9 cellular contexts compared by ENCODE assay signal in genomic region chr5:174323878-174324281, GRCh38.
DNase-seq lines count a peak whose midpoint lies in the region; ATAC-seq and TF ChIP-seq lines count a peak whose summit lies in the region.
"Had no signal": no experiment of that assay in that cellular context is flagged by ENCODE, and none has a peak within 500 bp of the region (broad histone marks: within the 10 kb centered on the region; RNA-seq: fewer than 3 reads in every experiment).

No MANE protein-coding gene starts in this region.

- peak; percentile 94 for DNase-seq in G401 (ENCODE audit: low spot score)
- DNase-seq in MV-4-11 (lab: John Stamatoyannopoulos, UW): peak; percentile 69
- DNase-seq in astrocyte of the cerebellum (ENCODE audit: low read depth): peak; percentile 15
- peak; percentile 40 for DNase-seq in myocyte (ENCODE audit: low read depth)
- DNase-seq in activated CD4-positive, CD25-positive, alpha-beta regulatory T cell treated with anti-CD3 and anti-CD28 coated beads, Interleukin-2, amount 50 U/mL, for 72 hours: no peak
- DNase-seq in immature natural killer cell: no peak
- DNase-seq in OCI-M2 (lab: John Stamatoyannopoulos, UW; ENCODE audit: unreplicated experiment): no peak

- peaks cover 3 to 9% (median 8%) of the 10 kb centered on the region in 3 donors for H3K27me3 Mint-ChIP-seq in immature natural killer cell (ENCODE audit: low read depth in 3 of 3)

- H3K4me3 ChIP-seq in astrocyte of the cerebellum (ENCODE audit: low read depth, low read length): no peak overlapping the region

- H3K4me3 Mint-ChIP-seq in immature natural killer cell: no peak overlapping the region
- H3K4me3 Mint-ChIP-seq: IgD-negative memory B cell had no signal

- no peak for TF ChIP-seq CTCF in astrocyte of the cerebellum (IDR thresholded peaks at IDR 0.05; ENCODE audit: low read depth, low read length, missing control alignments)

- H3K27ac Mint-ChIP-seq in immature natural killer cell: no peak overlapping the region
- H3K27ac Mint-ChIP-seq: IgD-negative memory B cell had no signal

- H3K9me3 Mint-ChIP-seq in immature natural killer cell: no peaks in the 10 kb centered on the region

- in situ Hi-C loops in G401 (cut with HindIII; ENCODE audit: low sequenced_read_pairs): no loop called here
- in situ Hi-C loops in astrocyte of the cerebellum (cut with HindIII; ENCODE audit: low sequenced_read_pairs): loop anchor here (25.0 kb wide), 2 partner anchors 287 to 712 kb away; partner anchors contain the start of genes BOD1 and NSG2

- ATAC-seq in GM21390 (IDR thresholded peaks at IDR 0.05; ENCODE audit: unreplicated experiment): peak; percentile 70

- no peaks in the 10 kb centered on the region for H3K4me1 Mint-ChIP-seq in immature natural killer cell

- no peaks in the 10 kb centered on the region for H3K36me3 Mint-ChIP-seq in immature natural killer cell
- H3K36me3 Mint-ChIP-seq: IgD-negative memory B cell had no signal

Comparison
In these comparisons a context has a peak if more than half of its experiments do, and no peak if none do; other contexts are left out.
1. DNase-seq: peak in G401 (single experiment), MV-4-11 (single experiment), astrocyte of the cerebellum (single experiment) and myocyte (single experiment); none in activated CD4-positive, CD25-positive, alpha-beta regulatory T cell treated with anti-CD3 and anti-CD28 coated beads, Interleukin-2, amount 50 U/mL, for 72 hours (single experiment), immature natural killer cell (0 of 3) and OCI-M2 (single experiment).